Comparison of ENCODE assay signal across 1 cellular context in the genomic region with DNA sequence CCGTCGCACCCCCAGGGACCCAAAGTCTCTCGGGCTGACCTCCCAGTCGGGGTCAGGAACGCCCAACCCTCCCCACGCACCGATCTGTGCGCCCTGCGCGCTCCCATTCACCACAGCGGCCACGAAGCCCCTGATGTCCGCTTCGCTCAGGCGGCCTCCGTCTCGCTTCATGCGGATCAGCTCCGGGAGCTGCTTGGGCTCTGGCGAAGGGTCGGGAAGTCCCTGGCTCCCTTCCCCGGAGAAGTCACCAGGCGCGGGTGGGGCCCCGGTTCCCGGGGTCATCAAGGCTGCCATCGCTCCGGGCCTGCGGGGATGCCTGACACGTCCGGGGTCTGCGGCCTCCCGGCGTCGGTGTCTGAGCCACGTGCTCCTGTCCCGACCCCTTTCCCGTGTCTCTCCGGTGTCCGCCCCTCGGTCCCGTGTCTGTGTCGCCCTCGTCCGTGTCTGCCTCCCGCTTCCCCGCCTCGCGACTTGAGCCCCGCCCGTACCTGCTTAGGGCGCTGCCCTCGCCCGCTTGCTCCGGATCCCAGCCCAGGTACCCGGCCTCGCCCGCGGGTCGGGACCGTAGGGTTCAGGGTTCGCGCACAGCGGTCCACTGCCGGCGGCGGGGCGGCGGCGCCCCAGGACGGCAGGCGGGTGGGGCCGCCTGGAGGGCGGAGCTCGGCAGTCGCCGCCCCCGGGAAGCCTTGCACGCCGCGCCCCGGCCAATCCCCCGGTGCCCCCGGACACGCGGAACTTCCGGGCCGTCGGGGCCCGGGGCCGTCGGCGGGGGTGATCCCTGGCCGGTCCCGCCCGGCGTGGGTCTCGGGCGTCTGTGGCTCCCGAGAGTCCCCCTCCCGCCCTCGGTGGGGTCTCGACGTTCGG.
TF ChIP-seq lines count a peak whose summit lies in the region.

A gene with protein sequence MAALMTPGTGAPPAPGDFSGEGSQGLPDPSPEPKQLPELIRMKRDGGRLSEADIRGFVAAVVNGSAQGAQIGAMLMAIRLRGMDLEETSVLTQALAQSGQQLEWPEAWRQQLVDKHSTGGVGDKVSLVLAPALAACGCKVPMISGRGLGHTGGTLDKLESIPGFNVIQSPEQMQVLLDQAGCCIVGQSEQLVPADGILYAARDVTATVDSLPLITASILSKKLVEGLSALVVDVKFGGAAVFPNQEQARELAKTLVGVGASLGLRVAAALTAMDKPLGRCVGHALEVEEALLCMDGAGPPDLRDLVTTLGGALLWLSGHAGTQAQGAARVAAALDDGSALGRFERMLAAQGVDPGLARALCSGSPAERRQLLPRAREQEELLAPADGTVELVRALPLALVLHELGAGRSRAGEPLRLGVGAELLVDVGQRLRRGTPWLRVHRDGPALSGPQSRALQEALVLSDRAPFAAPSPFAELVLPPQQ (minus strand): TSS at position 597 of the 864 bp plus-strand sequence. CDS start 303 bp downstream, at position 294.

TF ChIP-seq in HCT116, 20 proteins besides CTCF, POLR2A, EP300 and RAD21 (continued from another document):
- TF ChIP-seq, protein P1, sequence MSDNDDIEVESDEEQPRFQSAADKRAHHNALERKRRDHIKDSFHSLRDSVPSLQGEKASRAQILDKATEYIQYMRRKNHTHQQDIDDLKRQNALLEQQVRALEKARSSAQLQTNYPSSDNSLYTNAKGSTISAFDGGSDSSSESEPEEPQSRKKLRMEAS (IDR thresholded peaks at IDR 0.05): no peak
- TF ChIP-seq, protein P2, sequence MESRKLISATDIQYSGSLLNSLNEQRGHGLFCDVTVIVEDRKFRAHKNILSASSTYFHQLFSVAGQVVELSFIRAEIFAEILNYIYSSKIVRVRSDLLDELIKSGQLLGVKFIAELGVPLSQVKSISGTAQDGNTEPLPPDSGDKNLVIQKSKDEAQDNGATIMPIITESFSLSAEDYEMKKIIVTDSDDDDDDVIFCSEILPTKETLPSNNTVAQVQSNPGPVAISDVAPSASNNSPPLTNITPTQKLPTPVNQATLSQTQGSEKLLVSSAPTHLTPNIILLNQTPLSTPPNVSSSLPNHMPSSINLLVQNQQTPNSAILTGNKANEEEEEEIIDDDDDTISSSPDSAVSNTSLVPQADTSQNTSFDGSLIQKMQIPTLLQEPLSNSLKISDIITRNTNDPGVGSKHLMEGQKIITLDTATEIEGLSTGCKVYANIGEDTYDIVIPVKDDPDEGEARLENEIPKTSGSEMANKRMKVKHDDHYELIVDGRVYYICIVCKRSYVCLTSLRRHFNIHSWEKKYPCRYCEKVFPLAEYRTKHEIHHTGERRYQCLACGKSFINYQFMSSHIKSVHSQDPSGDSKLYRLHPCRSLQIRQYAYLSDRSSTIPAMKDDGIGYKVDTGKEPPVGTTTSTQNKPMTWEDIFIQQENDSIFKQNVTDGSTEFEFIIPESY (IDR thresholded peaks at IDR 0.05; ENCODE audit: extremely low read depth, insufficient replicate concordance, low read length): no peak
TF ChIP-seq in HCT116: peak in this region for 0.
